8 cellular contexts compared by ENCODE assay signal in genomic region chr5:75265731-75266130, GRCh38. TPM values are rescaled to one million over a fixed set of nuclear protein-coding genes. Genes with fewer than 3 reads are reported as not detected.
DNase-seq lines count a peak whose midpoint lies in the region; ATAC-seq and TF ChIP-seq lines count a peak whose summit lies in the region.

No MANE protein-coding gene starts in this region.

- ATAC-seq in IMR-90 (ENCODE audit: low read depth) (peak; percentile 68), GM21390 (IDR thresholded peaks at IDR 0.05; ENCODE audit: unreplicated experiment) (no peak), HG03442 (IDR thresholded peaks at IDR 0.05; ENCODE audit: unreplicated experiment) (no peak)

- H3K18ac ChIP-seq in IMR-90 (ENCODE audit: low read depth, low read length) = no peak overlapping the region

- H2BK20ac ChIP-seq in IMR-90 (ENCODE audit: low read depth, low read length) = no peak overlapping the region

- no peaks in the 10 kb centered on the region for H3K27me3 Mint-ChIP-seq in Calu3 (ENCODE audit: unreplicated experiment)

- no peak overlapping the region for H3K23ac ChIP-seq in IMR-90 (ENCODE audit: low read depth, low read length)

- no peaks in the 10 kb centered on the region for H3K36me3 Mint-ChIP-seq in Calu3 (ENCODE audit: insufficient read depth, unreplicated experiment)

- no peak overlapping the region for H3K9ac ChIP-seq in IMR-90 (ENCODE audit: low read depth, low read length)
- no peak overlapping the region for H3K9ac ChIP-seq in liver (ENCODE audit: low read depth in 1 of 2, low read length in 2 of 2)

- H3K4me1 Mint-ChIP-seq in Calu3 (ENCODE audit: low read depth, unreplicated experiment) = peaks cover 30% of the 10 kb centered on the region

- H3K4me3 Mint-ChIP-seq in Calu3 (ENCODE audit: low read depth, unreplicated experiment) = no peak overlapping the region

- intact Hi-C loops in Calu3 (cut with micrococcal nuclease; ENCODE audit: unreplicated experiment) (loop anchor here (1.0 to 2.0 kb wide), 5 partner anchors 29 to 340 kb away; partner anchors contain the start of gene ANKRD31), IMR-90 (cut with micrococcal nuclease) (loop anchor here (2.0 to 10.0 kb wide), 4 partner anchors 211 to 593 kb away; partner anchors contain the start of genes GCNT4, GFM2 and NSA2), sigmoid colon (cut with DNase I) (no loop called here), ovary (cut with DNase I) (no loop called here)

- H3K9me1 ChIP-seq in IMR-90 (ENCODE audit: insufficient read depth, low read length) = no peaks in the 10 kb centered on the region

- TF ChIP-seq POLR2A in IMR-90 (IDR thresholded peaks at IDR 0.05; ENCODE audit: low read depth, low read length) = no peak
- no peak for TF ChIP-seq POLR2A in sigmoid colon (IDR thresholded peaks at IDR 0.05)
- TF ChIP-seq POLR2A in ovary (IDR thresholded peaks at IDR 0.05) = no peak

- no peak overlapping the region for H4K91ac ChIP-seq in IMR-90 (ENCODE audit: insufficient read depth, low read depth, low read length)

- H3K9me3 ChIP-seq in IMR-90 (ENCODE audit: control insufficient read depth, insufficient read depth, low read length) (no peaks in the 10 kb centered on the region), liver (ENCODE audit: control insufficient read depth in 4 of 4, low read length in 3 of 4) (no peaks in the 10 kb centered on the region), sigmoid colon (no peaks in the 10 kb centered on the region), ovary (no peaks in the 10 kb centered on the region)

- H4K20me1 ChIP-seq in IMR-90 (ENCODE audit: insufficient read depth, low read length) = no peaks in the 10 kb centered on the region

- no CpG with 5 or more reads among the region's 2 CpGs for WGBS in IMR-90 (ENCODE audit: extremely low coverage in 2 of 2, insufficient read length in 1 of 2), 2 experiments
- 59% methylated on average over 2 of the region's 2 CpGs for WGBS in liver
- WGBS in sigmoid colon, 2 donors = 8 to 27% methylated on average over 2 of the region's 2 CpGs
- 32 to 42% (median 34%) methylated on average over 2 of the region's 2 CpGs for WGBS in ovary, 3 donors

- H2AK5ac ChIP-seq in IMR-90 (ENCODE audit: low read depth, low read length) = no peak overlapping the region

- in situ Hi-C loops in IMR-90 (cut with MboI; ENCODE audit: low sequenced_read_pairs) = loop anchor here (25.0 kb wide), 1 partner anchor 603 kb away; no protein-coding TSS in a partner anchor

- no peak overlapping the region for H3K14ac ChIP-seq in IMR-90 (replicated peaks; ENCODE audit: low read depth, low read length)

- H4K5ac ChIP-seq in IMR-90 (ENCODE audit: low read depth, low read length) = no peak overlapping the region

- CTCF ChIA-PET in Calu3 (lab: Charles Lee) (interaction anchor here (1.0 to 1.9 kb wide), 4 partner anchors 29 to 340 kb away, joined by 4 to 15 read pairs (median 8); partner anchors contain the start of genes ANKRD31 and HMGCR), IMR-90 (lab: Yijun Ruan, JAX) (interaction anchor here (0.8 to 1.0 kb wide), 2 partner anchors 28 to 29 kb away, joined by 3 to 4 read pairs; partner anchors contain the start of gene ANKRD31)

- H3K36me3 ChIP-seq in IMR-90 (ENCODE audit: control insufficient read depth, insufficient read depth, low read length) (no peaks in the 10 kb centered on the region), liver (ENCODE audit: control insufficient read depth in 4 of 4, insufficient read depth in 3 of 4, low read depth in 1 of 4, low read length in 3 of 4) (no peaks in the 10 kb centered on the region), sigmoid colon (no peaks in the 10 kb centered on the region), ovary (no peaks in the 10 kb centered on the region)

- H3K4me3 ChIP-seq in IMR-90 (ENCODE audit: insufficient read depth, low read depth, low read length) = no peak overlapping the region
- H3K4me3 ChIP-seq in liver (ENCODE audit: low read depth in 1 of 3, low read length in 3 of 3) = no peak overlapping the region
- no peak overlapping the region for H3K4me3 ChIP-seq in sigmoid colon
- H3K4me3 ChIP-seq in ovary = no peak overlapping the region

- TF ChIP-seq CTCF in Calu3 (IDR thresholded peaks at IDR 0.05; ENCODE audit: unreplicated experiment) = peak; percentile 43
- TF ChIP-seq CTCF in IMR-90 (conservative IDR thresholded peaks at IDR 0.05; ENCODE audit: low read depth, low read length) = peak; percentile 71
- TF ChIP-seq CTCF in liver (IDR thresholded peaks at IDR 0.05; ENCODE audit: low read depth, low read length, missing input control) = peak; percentile 49
- TF ChIP-seq CTCF in sigmoid colon (IDR thresholded peaks at IDR 0.05) = peak in 1 of 4 experiments; percentile 35
- TF ChIP-seq CTCF in ovary (IDR thresholded peaks at IDR 0.05) = no peak

- no peak overlapping the region for H2BK5ac ChIP-seq in IMR-90 (ENCODE audit: low read depth, low read length, poor library complexity, severe bottlenecking)

- TF ChIP-seq EP300 in sigmoid colon (IDR thresholded peaks at IDR 0.05) (no peak), ovary (IDR thresholded peaks at IDR 0.05) (no peak)

- H3K27me3 ChIP-seq in IMR-90 (ENCODE audit: control insufficient read depth, insufficient read depth, low read length) (no peaks in the 10 kb centered on the region; the same call in 1 of the 2 replicates), liver (ENCODE audit: control insufficient read depth in 4 of 4, insufficient read depth in 4 of 4, low read length in 3 of 4) (no peaks in the 10 kb centered on the region), sigmoid colon (no peaks in the 10 kb centered on the region), ovary (no peaks in the 10 kb centered on the region)

- no peak overlapping the region for H2AK9ac ChIP-seq in IMR-90 (replicated peaks; ENCODE audit: low read depth, low read length, poor library complexity)

- dilution Hi-C loops in IMR-90 (cut with HindIII; ENCODE audit: low sequenced_read_pairs, unreplicated experiment) = no loop called here

- no peak overlapping the region for H3K4ac ChIP-seq in IMR-90 (ENCODE audit: low read depth, low read length)

- no peak overlapping the region for H2AFZ ChIP-seq in IMR-90 (replicated peaks; ENCODE audit: low read length, poor library complexity)

- H3K4me2 ChIP-seq in IMR-90 (ENCODE audit: low read depth, low read length) = no peak overlapping the region

- POLR2A ChIA-PET in IMR-90 (lab: Charles Lee; ENCODE audit: unreplicated experiment) = interaction anchor here (0.6 kb wide), 1 partner anchor 212 kb away, joined by 4 read pairs; no protein-coding TSS in a partner anchor

- no peaks in the 10 kb centered on the region for H3K9me3 Mint-ChIP-seq in Calu3 (ENCODE audit: low read depth, unreplicated experiment)

- no peak overlapping the region for H4K8ac ChIP-seq in IMR-90 (ENCODE audit: low read depth in 2 of 2, low read length in 2 of 2)

- DNase-seq in Calu3 = no peak
- peak; percentile 53 for DNase-seq in IMR-90
- DNase-seq in astrocyte of the hippocampus (ENCODE audit: low read depth, low spot score) = peak; percentile 30
- no peak for DNase-seq in sigmoid colon
- no peak for DNase-seq in ovary

- TF ChIP-seq RAD21 in IMR-90 (IDR thresholded peaks at IDR 0.05; ENCODE audit: low read length) (peak; percentile 71), liver (IDR thresholded peaks at IDR 0.05) (peak; percentile 78 to 79)

- H3K79me1 ChIP-seq in IMR-90 (ENCODE audit: low read depth in 1 of 2, low read length in 2 of 2) = no peaks in the 10 kb centered on the region

- no peak overlapping the region for H2BK15ac ChIP-seq in IMR-90 (ENCODE audit: low read depth, low read length)

- H3K27ac Mint-ChIP-seq in Calu3 (ENCODE audit: unreplicated experiment) = no peak overlapping the region

- H3K56ac ChIP-seq in IMR-90 (ENCODE audit: extremely low read depth, insufficient read depth, low read length) = no peak overlapping the region

- no peak overlapping the region for H2BK120ac ChIP-seq in IMR-90 (ENCODE audit: low read depth, low read length)

- H3K4me1 ChIP-seq in IMR-90 (ENCODE audit: control insufficient read depth, insufficient read depth, low read length) (no peaks in the 10 kb centered on the region), liver (ENCODE audit: control insufficient read depth in 4 of 4, insufficient read depth in 4 of 4, low read length in 3 of 4) (peaks cover 0 to 2% (median 0%) of the 10 kb centered on the region in 4 donors), sigmoid colon (no peaks in the 10 kb centered on the region), ovary (ENCODE audit: insufficient read depth) (no peaks in the 10 kb centered on the region)

- BruUV-seq in Calu3 (replicated peaks; lab: Mats Ljungman, UMichigan) (no TSS peak), IMR-90 (replicated peaks; lab: Mats Ljungman, UMichigan) (no TSS peak)

- H3K27ac ChIP-seq in IMR-90 (ENCODE audit: insufficient read depth, low read length) (no peak overlapping the region), liver (ENCODE audit: low read depth in 1 of 2, low read length in 2 of 2) (no peak overlapping the region), sigmoid colon (no peak overlapping the region), ovary (no peak overlapping the region)

TF ChIP-seq in liver, 16 proteins besides CTCF, POLR2A, EP300 and RAD21 (continues in another document):
- no peak for TF ChIP-seq HNF4G (IDR thresholded peaks at IDR 0.05)
- TF ChIP-seq YY1 (IDR thresholded peaks at IDR 0.05) = no peak
- TF ChIP-seq GABPA (IDR thresholded peaks at IDR 0.05 in 1 of 2, conservative IDR thresholded peaks at IDR 0.05 in 1 of 2) = no peak
- no peak for TF ChIP-seq TAF1 (conservative IDR thresholded peaks at IDR 0.05)
- TF ChIP-seq, protein P1, sequence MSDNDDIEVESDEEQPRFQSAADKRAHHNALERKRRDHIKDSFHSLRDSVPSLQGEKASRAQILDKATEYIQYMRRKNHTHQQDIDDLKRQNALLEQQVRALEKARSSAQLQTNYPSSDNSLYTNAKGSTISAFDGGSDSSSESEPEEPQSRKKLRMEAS (IDR thresholded peaks at IDR 0.05) = no peak

RNA-seq across cellular contexts. Expression of gene ANKRD31, which starts 29.1 kb away (rescaled TPM):
- total RNA-seq in Calu3 (2022) = 1.5 and 1.7 TPM in 2 replicates
- under 0.01 TPM in 2 replicates for total RNA-seq in IMR-90 (2012; rRNA removed)
- 0.02 TPM in 1 of 2 replicates, not detected in the other for polyA plus RNA-seq in IMR-90 (2012; rRNA removed)
- not detected in 2 replicates for polyA plus RNA-seq in IMR-90 (2012; cell fraction: cytosol; rRNA removed)
- 0.02 TPM in 1 of 2 replicates, not detected in the other for polyA plus RNA-seq in IMR-90 (2012; cell fraction: nucleus; rRNA removed; ENCODE audit: low replicate concordance)
- under 1 TPM; 0.05 to 0.08 TPM for total RNA-seq in liver
- polyA plus RNA-seq in liver = under 1 TPM; 0.03 to 0.04 TPM
- total RNA-seq in sigmoid colon = under 1 TPM in 3 of 4 donors, not detected in 1; under 0.01 to 0.33 (median 0.28) TPM
- under 1 TPM in 1 of 3 donors, not detected in 2; 0.03 TPM for polyA plus RNA-seq in sigmoid colon
- under 1 TPM; 0.13 to 0.55 (median 0.38) TPM for total RNA-seq in ovary
- polyA plus RNA-seq in ovary = under 1 TPM; 0.11 to 0.28 TPM

Comparison
In these comparisons a context has a peak if more than half of its experiments do, and no peak if none do; other contexts are left out.
1. DNase-seq: peak in IMR-90 (single experiment) and astrocyte of the hippocampus (single experiment); none in Calu3 (single experiment), sigmoid colon (single experiment) and ovary (0 of 5).
2. CTCF ChIP-seq: peak in Calu3 (single experiment), IMR-90 (single experiment) and liver (single experiment); none in ovary (0 of 3).
3. intact Hi-C loops: an anchor here in Calu3 (1.0 to 2.0 kb wide) and IMR-90 (2.0 to 10.0 kb wide); none called in sigmoid colon and ovary.